ENCODE assay signal across 11 cellular contexts in genomic region chr18:38634117-38634516, GRCh38.
"Had no signal": no experiment of that assay in that cellular context is flagged by ENCODE, and none has a peak within 500 bp of the region (broad histone marks: within the 10 kb centered on the region; RNA-seq: fewer than 3 reads in every experiment).

No MANE protein-coding gene starts in this region.

- FAIRE-seq: H1, H54 had no signal

- H3K27ac ChIP-seq: GM23248 had no signal

- H3K4me1 ChIP-seq: HAP-1 had no signal

- H3K4me3 ChIP-seq: GM23248, GM23338, HAP-1 had no signal

- H3K36me3 ChIP-seq: HAP-1 had no signal

- DNase-seq: GM23248, GOT3, H7, H9, HCEC 1CT, HFFc6 had no signal

- H3K9me3 ChIP-seq: HAP-1 had no signal

- ATAC-seq: GM23338, HCT116 had no signal
